Comparison of ENCODE assay signal across 16 cellular contexts in the genomic region with DNA sequence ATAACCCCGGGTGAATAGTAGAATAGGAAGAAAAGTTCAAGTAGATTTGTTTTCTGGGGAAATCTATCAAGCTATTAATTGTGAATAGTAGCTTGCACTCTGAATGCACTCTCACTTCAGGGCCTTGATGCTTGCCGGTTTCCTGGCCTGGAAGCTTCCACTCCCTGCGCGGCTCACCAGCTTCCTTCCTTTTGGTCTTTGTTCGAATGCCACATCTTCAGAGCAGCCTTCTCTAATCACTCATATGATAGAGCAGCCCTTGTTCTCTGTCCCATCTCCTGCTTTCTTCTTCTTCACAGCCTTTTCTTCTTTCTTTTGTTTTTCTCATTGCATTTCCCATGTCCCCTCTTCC.
DNase-seq lines count a peak whose midpoint lies in the region; ATAC-seq and TF ChIP-seq lines count a peak whose summit lies in the region.
"Had no signal": no experiment of that assay in that cellular context is flagged by ENCODE, and none has a peak within 500 bp of the region (broad histone marks: within the 10 kb centered on the region; RNA-seq: fewer than 3 reads in every experiment).

No MANE protein-coding gene starts in this region.

- no peak for TF ChIP-seq CTCF in heart left ventricle (IDR thresholded peaks at IDR 0.05)
- no peak for TF ChIP-seq CTCF in left lung (IDR thresholded peaks at IDR 0.05)

- peak overlapping the region; percentile 2 for H3K27ac Mint-ChIP-seq in activated T-helper 17 cell treated with anti-CD3 and anti-CD28 coated beads, Interleukin-2, amount 50 U/mL, for 72 hours

- no peak overlapping the region for H3K4me3 Mint-ChIP-seq in activated T-helper 17 cell treated with anti-CD3 and anti-CD28 coated beads, Interleukin-2, amount 50 U/mL, for 72 hours

- 37 to 58% (median 45%) methylated on average over 5 of the region's 5 CpGs for WGBS in heart left ventricle, 4 donors

- H3K4me1 Mint-ChIP-seq in activated T-helper 17 cell treated with anti-CD3 and anti-CD28 coated beads, Interleukin-2, amount 50 U/mL, for 72 hours: peaks cover 9% of the 10 kb centered on the region

- in situ Hi-C loops in ACHN (cut with HindIII; ENCODE audit: low pct_ligation_motif_present, low pct_unique_long_range_greater_than_20kb, low sequenced_read_pairs): no loop called here

- H3K36me3 ChIP-seq in heart left ventricle (no peaks in the 10 kb centered on the region), left lung (no peaks in the 10 kb centered on the region)

- no peaks in the 10 kb centered on the region for H3K9me3 ChIP-seq in heart left ventricle
- H3K9me3 ChIP-seq in left lung: no peaks in the 10 kb centered on the region
- H3K9me3 ChIP-seq: A549 had no signal

- intact Hi-C loops in heart left ventricle (cut with DNase I) (loop anchor here in 9 of 10 donors (2.0 to 10.0 kb wide), 7 partner anchors 131 to 578 kb away; a partner anchor contains a TSS), Right ventricle myocardium superior (cut with DNase I) (loop anchor here (5.0 to 10.0 kb wide), 2 partner anchors 148 to 436 kb away; a partner anchor contains a TSS), left lung (cut with DNase I) (no loop called here)

- H3K4me3 ChIP-seq in heart left ventricle (no peak overlapping the region), left lung (no peak overlapping the region)
- H3K4me3 ChIP-seq: A549 had no signal

- no peak for TF ChIP-seq POLR2A in heart left ventricle (IDR thresholded peaks at IDR 0.05)

- H3K36me3 Mint-ChIP-seq in activated T-helper 17 cell treated with anti-CD3 and anti-CD28 coated beads, Interleukin-2, amount 50 U/mL, for 72 hours (ENCODE audit: low read depth): no peaks in the 10 kb centered on the region

- ATAC-seq in heart left ventricle (peak in 2 of 4 donors; percentile 13 to 33), Right ventricle myocardium superior (ENCODE audit: poor library complexity) (no peak), left lung (no peak)
- no peak for ATAC-seq in activated T-helper 17 cell treated with anti-CD3 and anti-CD28 coated beads, Interleukin-2, amount 50 U/mL, for 72 hours (replicated peaks)

- peaks cover 40% of the 10 kb centered on the region for H3K27me3 Mint-ChIP-seq in activated T-helper 17 cell treated with anti-CD3 and anti-CD28 coated beads, Interleukin-2, amount 50 U/mL, for 72 hours

- peak overlapping the region in 7 of 12 donors; percentile 3 to 67 (median 36) for H3K27ac ChIP-seq in heart left ventricle
- H3K27ac ChIP-seq in left lung: peak overlapping the region; percentile 58 to 68
- H3K27ac ChIP-seq: A549, KMS-11 had no signal

- DNase-seq in heart left ventricle (no peak), Right ventricle myocardium superior (no peak), left lung (no peak), LoVo (ENCODE audit: low spot score) (no peak), ACHN (no peak), cerebellum (ENCODE audit: low spot score) (no peak)
- DNase-seq: C1 segment of cervical spinal cord, DMS79, NCI-H1417 treated with DMSO at 0.1 percent for 48 hours, NCI-H187 treated with DMSO at 0.1 percent for 48 hours, NCI-H2227 treated with DMSO at 0.1 percent for 48 hours, NCI-H510A treated with DMSO at 0.1 percent for 48 hours, NCI-H774 had no signal

- H3K9me3 Mint-ChIP-seq in activated T-helper 17 cell treated with anti-CD3 and anti-CD28 coated beads, Interleukin-2, amount 50 U/mL, for 72 hours: no peaks in the 10 kb centered on the region

- H3K27me3 ChIP-seq in heart left ventricle: no peaks in the 10 kb centered on the region
- H3K27me3 ChIP-seq in left lung: no peaks in the 10 kb centered on the region

- H3K4me1 ChIP-seq in heart left ventricle: peaks cover 9 to 67% (median 41%) of the 10 kb centered on the region in 12 donors
- H3K4me1 ChIP-seq in left lung: peaks cover 22 to 35% of the 10 kb centered on the region in 2 donors

Comparison
In these comparisons a context has a peak if more than half of its experiments do, and no peak if none do; other contexts are left out.
1. intact Hi-C loops: an anchor here in heart left ventricle (2.0 to 10.0 kb wide) and Right ventricle myocardium superior (5.0 to 10.0 kb wide); none called in left lung.